ENCODE assay signal across 8 cellular contexts in genomic region chr12:30585877-30586276, GRCh38.
"Had no signal": no experiment of that assay in that cellular context is flagged by ENCODE, and none has a peak within 500 bp of the region (broad histone marks: within the 10 kb centered on the region; RNA-seq: fewer than 3 reads in every experiment).

No MANE protein-coding gene starts in this region.

- H3K4me3 ChIP-seq: GM12878 had no signal

- FAIRE-seq: G401.6, GM12878, GM12891, GM12892, GM18507, GM19239 had no signal

- ATAC-seq: GM12878 had no signal

- DNase-seq: GDM1, GF-D8 had no signal
